Comparison of ENCODE assay signal across 24 cellular contexts in the genomic region with DNA sequence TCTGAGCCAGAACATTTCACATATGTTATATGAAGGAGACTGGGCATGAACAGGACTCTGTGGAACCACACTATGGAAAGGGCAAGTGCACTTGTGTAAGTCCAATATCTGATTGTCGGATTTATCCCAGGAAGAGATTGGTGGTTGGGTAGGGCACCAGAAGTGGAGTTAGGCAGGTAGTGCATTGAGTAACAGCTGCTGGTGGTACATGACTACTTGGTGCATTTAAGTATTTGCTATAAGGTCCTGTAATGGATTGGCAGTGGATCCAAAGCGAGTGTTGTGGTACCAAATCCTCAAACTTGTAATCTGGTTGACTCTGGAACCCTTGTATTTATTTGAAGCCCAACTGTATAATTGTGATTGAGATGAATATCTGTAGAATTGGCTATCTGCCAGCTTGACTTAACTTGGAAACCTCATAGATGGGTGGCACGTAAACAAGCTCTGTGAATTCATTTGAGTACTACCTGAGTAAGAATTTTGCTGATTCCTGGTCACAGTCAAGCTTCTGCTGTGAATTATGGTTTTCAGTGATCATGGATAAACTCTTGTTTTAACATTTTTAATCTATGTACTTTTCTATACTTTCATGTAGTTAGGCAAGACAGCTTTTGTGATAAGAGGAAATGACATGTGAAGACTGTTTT. TPM values are rescaled to one million over a fixed set of nuclear protein-coding genes. Genes with fewer than 3 reads are reported as not detected.
A peak's percentile ranks its signal among the peaks of the same experiment; 100 is the strongest.
DNase-seq lines count a peak whose midpoint lies in the region; ATAC-seq and TF ChIP-seq lines count a peak whose summit lies in the region.
"Had no signal": no experiment of that assay in that cellular context is flagged by ENCODE, and none has a peak within 500 bp of the region (broad histone marks: within the 10 kb centered on the region; RNA-seq: fewer than 3 reads in every experiment).

No MANE protein-coding gene starts in this region.

- no peak for TF ChIP-seq CTCF in tibial nerve (IDR thresholded peaks at IDR 0.05)
- TF ChIP-seq CTCF in WTC11 (IDR thresholded peaks at IDR 0.05), result no peak

- H3K9me2 ChIP-seq in GM23248 (ENCODE audit: insufficient read depth), result no peaks in the 10 kb centered on the region

- no peak for DNase-seq in activated CD8-positive, alpha-beta memory T cell treated with anti-CD3 and anti-CD28 coated beads, Interleukin-2, amount 10 ng/mL, durations not matched to agents 7 days and 5 days
- DNase-seq in activated CD8-positive, alpha-beta memory T cell treated with anti-CD3 and anti-CD28 coated beads for 24 hours, result no peak
- no peak for DNase-seq in GM23248
- DNase-seq in activated CD4-positive, alpha-beta memory T cell treated with anti-CD3 and anti-CD28 coated beads for 36 hours, result no peak
- DNase-seq in mesenchymal stem cell, result no peak
- no peak for DNase-seq in tibial nerve (ENCODE audit: low spot score in 2 of 2)
- no peak for DNase-seq in WTC11 (ENCODE audit: low spot score)
- DNase-seq: Caco-2, dorsolateral prefrontal cortex, foreskin melanocyte, hypothalamus, NCI-H2029 treated with DMSO at 0.1 percent for 48 hours, NCI-H526 treated with DMSO at 0.1 percent for 48 hours, SJCRH30, thyroid gland had no signal

- H2BK5ac ChIP-seq in mesenchymal stem cell (ENCODE audit: low read depth, low read length, poor library complexity, severe bottlenecking), result no peak overlapping the region

- H3K23ac ChIP-seq in mesenchymal stem cell (ENCODE audit: low read length in 2 of 2), result no peak overlapping the region

- H3K9ac ChIP-seq in GM23248 (no peak overlapping the region), mesenchymal stem cell (ENCODE audit: low read length) (peak overlapping the region; percentile 7)
- H3K9ac ChIP-seq: KMS-11 had no signal

- H3K18ac ChIP-seq in mesenchymal stem cell (ENCODE audit: low read depth in 1 of 2, low read length in 2 of 2), result no peak overlapping the region

- H3K4me1 ChIP-seq in GM23248 (ENCODE audit: insufficient read depth) (peaks cover 3% of the 10 kb centered on the region; the same call in 1 of the 2 replicates), mesenchymal stem cell (ENCODE audit: control insufficient read depth, insufficient read depth, low read depth, low read length) (no peaks in the 10 kb centered on the region), tibial nerve (peaks cover 0 to 12% (median 0%) of the 10 kb centered on the region in 4 donors)
- H3K4me1 ChIP-seq: right atrium auricular region, SJCRH30, thyroid gland had no signal

- no peak for ATAC-seq in activated CD8-positive, alpha-beta memory T cell treated with anti-CD3 and anti-CD28 coated beads, Interleukin-2, amount 10 ng/mL, durations not matched to agents 7 days and 5 days
- ATAC-seq in WTC11 (no peak), HG03159 (IDR thresholded peaks at IDR 0.05; ENCODE audit: unreplicated experiment) (no peak)

- no peak overlapping the region for H4K91ac ChIP-seq in mesenchymal stem cell (ENCODE audit: low read length)

- no peak overlapping the region for H4K8ac ChIP-seq in mesenchymal stem cell (ENCODE audit: low read length)

- peaks cover 26% of the 10 kb centered on the region for H3K4me1 Mint-ChIP-seq in activated CD8-positive, alpha-beta memory T cell treated with anti-CD3 and anti-CD28 coated beads, Interleukin-2, amount 10 ng/mL, durations not matched to agents 7 days and 5 days
- peaks cover 28% of the 10 kb centered on the region for H3K4me1 Mint-ChIP-seq in activated CD4-positive, alpha-beta memory T cell treated with anti-CD3 and anti-CD28 coated beads for 36 hours (ENCODE audit: low read depth)
- H3K4me1 Mint-ChIP-seq in WTC11, result no peaks in the 10 kb centered on the region

- H3K4me2 ChIP-seq in GM23248 (ENCODE audit: unreplicated experiment), result no peak overlapping the region
- no peak overlapping the region for H3K4me2 ChIP-seq in mesenchymal stem cell (ENCODE audit: low read length, poor library complexity, severe bottlenecking)
- H3K4me2 ChIP-seq: KMS-11 had no signal

- H3K27ac ChIP-seq in GM23248 (peak overlapping the region; percentile 35; the same call in 1 of the 2 replicates), mesenchymal stem cell (ENCODE audit: low read length, poor library complexity, severe bottlenecking) (no peak overlapping the region), tibial nerve (no peak overlapping the region)
- H3K27ac ChIP-seq: cardiac muscle cell, dorsolateral prefrontal cortex, KMS-11, right atrium auricular region, SJCRH30, thyroid gland had no signal

- H3F3A ChIP-seq in GM23248 (ENCODE audit: insufficient read depth), result peaks cover 57% of the 10 kb centered on the region

- H3K79me2 ChIP-seq in GM23248 (ENCODE audit: insufficient read depth), result peaks cover 100% of the 10 kb centered on the region

- H3K4ac ChIP-seq in mesenchymal stem cell (ENCODE audit: low read depth in 1 of 2, low read length in 2 of 2), result no peak overlapping the region

- H2BK12ac ChIP-seq in mesenchymal stem cell (ENCODE audit: low read length in 2 of 2), result no peak overlapping the region

- H3K36me3 ChIP-seq in GM23248 (ENCODE audit: low read depth) (peaks cover 79% of the 10 kb centered on the region), mesenchymal stem cell (ENCODE audit: control insufficient read depth in 1 of 2, insufficient read depth in 2 of 2, low read depth in 1 of 2, low read length in 2 of 2) (peaks cover 30 to 95% of the 10 kb centered on the region in 2 experiments), tibial nerve (peaks cover 9 to 98% (median 41%) of the 10 kb centered on the region in 3 donors)

- H3K4me3 ChIP-seq in GM23248 (no peak overlapping the region), mesenchymal stem cell (ENCODE audit: insufficient read depth in 1 of 2, low read depth in 1 of 2, low read length in 2 of 2) (no peak overlapping the region), tibial nerve (no peak overlapping the region)
- H3K4me3 ChIP-seq: cardiac muscle cell, dorsolateral prefrontal cortex, lung, right atrium auricular region, SJCRH30, thyroid gland had no signal

- no peaks in the 10 kb centered on the region for H3K9me3 Mint-ChIP-seq in activated CD8-positive, alpha-beta memory T cell treated with anti-CD3 and anti-CD28 coated beads, Interleukin-2, amount 10 ng/mL, durations not matched to agents 7 days and 5 days (ENCODE audit: low read depth)
- H3K9me3 Mint-ChIP-seq in activated CD4-positive, alpha-beta memory T cell treated with anti-CD3 and anti-CD28 coated beads for 36 hours, result no peaks in the 10 kb centered on the region
- no peaks in the 10 kb centered on the region for H3K9me3 Mint-ChIP-seq in WTC11

- TF ChIP-seq EP300 in tibial nerve (IDR thresholded peaks at IDR 0.05), result no peak

- no peaks in the 10 kb centered on the region for H3K27me3 Mint-ChIP-seq in activated CD8-positive, alpha-beta memory T cell treated with anti-CD3 and anti-CD28 coated beads, Interleukin-2, amount 10 ng/mL, durations not matched to agents 7 days and 5 days
- H3K27me3 Mint-ChIP-seq in activated CD4-positive, alpha-beta memory T cell treated with anti-CD3 and anti-CD28 coated beads for 36 hours, result no peaks in the 10 kb centered on the region
- H3K27me3 Mint-ChIP-seq in WTC11 (ENCODE audit: low read depth), result no peaks in the 10 kb centered on the region

- 0 out of 2 replicates have a peak, but pooled peaks cover 7% of the 10 kb centered on the region for H4K20me1 ChIP-seq in GM23248 (ENCODE audit: insufficient read depth)

- in situ Hi-C loops in GM23248 (cut with MboI), result no loop called here

- H3K27ac Mint-ChIP-seq in activated CD8-positive, alpha-beta memory T cell treated with anti-CD3 and anti-CD28 coated beads, Interleukin-2, amount 10 ng/mL, durations not matched to agents 7 days and 5 days, result peak overlapping the region; percentile 50
- peak overlapping the region; percentile 86 for H3K27ac Mint-ChIP-seq in activated CD4-positive, alpha-beta memory T cell treated with anti-CD3 and anti-CD28 coated beads for 36 hours
- H3K27ac Mint-ChIP-seq in WTC11, result no peak overlapping the region

- CTCF ChIA-PET in activated CD8-positive, alpha-beta memory T cell treated with anti-CD3 and anti-CD28 coated beads, Interleukin-2, amount 10 ng/mL, durations not matched to agents 7 days and 5 days (lab: Charles Lee), result interaction anchor here (0.7 kb wide), 1 partner anchor 43 kb away, joined by 3 read pairs; no protein-coding TSS in a partner anchor
- CTCF ChIA-PET in activated CD4-positive, alpha-beta memory T cell treated with anti-CD3 and anti-CD28 coated beads for 36 hours (lab: Charles Lee), result interaction anchor here (1.2 kb wide), 3 partner anchors 30 to 93 kb away, joined by 3 to 4 read pairs (median 3); a partner anchor contains a TSS
- CTCF ChIA-PET in WTC11 (lab: Charles Lee), result no interaction called here

- H3K27me3 ChIP-seq in GM23248 (replicated peaks; ENCODE audit: insufficient read depth) (no peaks in the 10 kb centered on the region), mesenchymal stem cell (ENCODE audit: control insufficient read depth in 1 of 2, insufficient read depth in 1 of 2, low read length in 2 of 2) (no peaks in the 10 kb centered on the region), tibial nerve (no peaks in the 10 kb centered on the region)
- H3K27me3 ChIP-seq: cardiac muscle cell, dorsolateral prefrontal cortex, right atrium auricular region, SJCRH30, thyroid gland had no signal

- H3K79me1 ChIP-seq in mesenchymal stem cell (replicated peaks; ENCODE audit: low read length, poor library complexity, severe bottlenecking), result peaks cover 18% of the 10 kb centered on the region

- peaks cover 73% of the 10 kb centered on the region for H3K36me3 Mint-ChIP-seq in activated CD8-positive, alpha-beta memory T cell treated with anti-CD3 and anti-CD28 coated beads, Interleukin-2, amount 10 ng/mL, durations not matched to agents 7 days and 5 days
- H3K36me3 Mint-ChIP-seq in activated CD4-positive, alpha-beta memory T cell treated with anti-CD3 and anti-CD28 coated beads for 36 hours, result peaks cover 71% of the 10 kb centered on the region
- H3K36me3 Mint-ChIP-seq in WTC11, result peaks cover 90% of the 10 kb centered on the region

- H3K14ac ChIP-seq in mesenchymal stem cell (ENCODE audit: low read length in 2 of 2), result no peak overlapping the region

- H2AK5ac ChIP-seq in mesenchymal stem cell (ENCODE audit: low read length, severe bottlenecking), result no peak overlapping the region

- H2AFZ ChIP-seq in GM23248 (no peak overlapping the region), mesenchymal stem cell (ENCODE audit: low read depth, low read length) (no peak overlapping the region)

- TF ChIP-seq POLR2A in tibial nerve (IDR thresholded peaks at IDR 0.05), result no peak

- H3K4me3 Mint-ChIP-seq in activated CD8-positive, alpha-beta memory T cell treated with anti-CD3 and anti-CD28 coated beads, Interleukin-2, amount 10 ng/mL, durations not matched to agents 7 days and 5 days, result no peak overlapping the region
- no peak overlapping the region for H3K4me3 Mint-ChIP-seq in activated CD4-positive, alpha-beta memory T cell treated with anti-CD3 and anti-CD28 coated beads for 36 hours
- no peak overlapping the region for H3K4me3 Mint-ChIP-seq in WTC11

- H2BK120ac ChIP-seq in mesenchymal stem cell (ENCODE audit: low read depth, low read length), result no peak overlapping the region

- 95 to 100% methylated on average over 3 of the region's 3 CpGs for WGBS in GM23248 (ENCODE audit: low coverage in 1 of 2, low lambda C conversion rate in 2 of 2, missing lambda C conversion rate in 2 of 2), 2 experiments
- 95% methylated on average over 3 of the region's 3 CpGs for WGBS in mesenchymal stem cell
- WGBS in tibial nerve, 2 donors, result 84 to 92% methylated on average over 3 of the region's 3 CpGs

- no peaks in the 10 kb centered on the region for H3K9me3 ChIP-seq in GM23248 (ENCODE audit: low read depth)
- no peaks in the 10 kb centered on the region for H3K9me3 ChIP-seq in mesenchymal stem cell (ENCODE audit: control insufficient read depth, low read length)
- no peaks in the 10 kb centered on the region for H3K9me3 ChIP-seq in tibial nerve
- H3K9me3 ChIP-seq: Caco-2, right atrium auricular region, SJCRH30, thyroid gland had no signal

- intact Hi-C loops in activated CD4-positive, alpha-beta memory T cell treated with anti-CD3 and anti-CD28 coated beads for 36 hours (cut with micrococcal nuclease), result no loop called here

- POLR2A ChIA-PET in activated CD4-positive, alpha-beta memory T cell treated with anti-CD3 and anti-CD28 coated beads for 36 hours (lab: Charles Lee), result no interaction called here
- POLR2A ChIA-PET in WTC11 (lab: Charles Lee), result no interaction called here

- H2BK15ac ChIP-seq in mesenchymal stem cell (ENCODE audit: low read depth, poor library complexity, severe bottlenecking), result no peak overlapping the region

RNA-seq across cellular contexts. Expression of a gene that starts 21.1 kb away (rescaled TPM):
- 100 to 1,000 TPM; 162 to 201 TPM for total RNA-seq in activated CD8-positive, alpha-beta memory T cell treated with anti-CD3 and anti-CD28 coated beads, Interleukin-2, amount 10 ng/mL, durations not matched to agents 7 days and 5 days
- 73.0 and 90.5 TPM in 2 replicates for total RNA-seq in GM23248 (2014; rRNA removed; shearing (Covaris generic))
- 132 and 133 TPM in 2 replicates for polyA plus RNA-seq in GM23248 (2016; fragmentation: Nextera tagmentation; extraction: Ambion mirVana)
- total RNA-seq in activated CD4-positive, alpha-beta memory T cell treated with anti-CD3 and anti-CD28 coated beads for 36 hours, result 100 to 1,000 TPM; 180 to 183 TPM
- 174 TPM for polyA plus RNA-seq in mesenchymal stem cell (2013, experiment 1 of 2)
- polyA plus RNA-seq in mesenchymal stem cell (2013, experiment 2 of 2), result 166 TPM
- total RNA-seq in tibial nerve (10 to 100 TPM; 43.5 to 68.2 (median 55.7) TPM), WTC11 (2021) (201 to 205 TPM (median 203 TPM) in 3 replicates)

RNA-seq across cellular contexts. Expression of a gene that starts 30.6 kb away (rescaled TPM):
- total RNA-seq in activated CD8-positive, alpha-beta memory T cell treated with anti-CD3 and anti-CD28 coated beads, Interleukin-2, amount 10 ng/mL, durations not matched to agents 7 days and 5 days, result 100 to 1,000 TPM; 104 to 123 TPM
- 142 and 169 TPM in 2 replicates for total RNA-seq in GM23248 (2014; rRNA removed; shearing (Covaris generic))
- polyA plus RNA-seq in GM23248 (2016; fragmentation: Nextera tagmentation; extraction: Ambion mirVana), result 172 and 178 TPM in 2 replicates
- total RNA-seq in activated CD4-positive, alpha-beta memory T cell treated with anti-CD3 and anti-CD28 coated beads for 36 hours, result 100 to 1,000 TPM; 168 to 169 TPM
- 83.7 TPM for polyA plus RNA-seq in mesenchymal stem cell (2013, experiment 1 of 2)
- 81.9 TPM for polyA plus RNA-seq in mesenchymal stem cell (2013, experiment 2 of 2)
- 100 to 1,000 TPM in 3 of 4 donors, 10 to 100 TPM in 1; 93.9 to 120 (median 111) TPM for total RNA-seq in tibial nerve
- total RNA-seq in WTC11 (2021), result 63.4 to 69.2 TPM (median 65.8 TPM) in 3 replicates

RNA-seq across cellular contexts. Expression of a gene that starts 35.7 kb away (rescaled TPM):
- total RNA-seq in activated CD8-positive, alpha-beta memory T cell treated with anti-CD3 and anti-CD28 coated beads, Interleukin-2, amount 10 ng/mL, durations not matched to agents 7 days and 5 days, result not detected
- not detected in 2 replicates for total RNA-seq in GM23248 (2014; rRNA removed; shearing (Covaris generic))
- not detected in 2 replicates for polyA plus RNA-seq in GM23248 (2016; fragmentation: Nextera tagmentation; extraction: Ambion mirVana)
- not detected for total RNA-seq in activated CD4-positive, alpha-beta memory T cell treated with anti-CD3 and anti-CD28 coated beads for 36 hours
- not detected for polyA plus RNA-seq in mesenchymal stem cell (2013, experiment 1 of 2)
- not detected for polyA plus RNA-seq in mesenchymal stem cell (2013, experiment 2 of 2)
- total RNA-seq in tibial nerve, result not detected
- not detected in 3 replicates for total RNA-seq in WTC11 (2021)
- total RNA-seq: Caco-2, cardiac muscle cell, epithelial cell of proximal tubule, myocyte, osteoblast, right atrium auricular region, SJCRH30, thyroid gland had no signal
- polyA plus RNA-seq: cardiac muscle cell, keratinocyte had no signal

RNA-seq across cellular contexts. Expression of a gene that starts 49.9 kb away (rescaled TPM):
- total RNA-seq in activated CD8-positive, alpha-beta memory T cell treated with anti-CD3 and anti-CD28 coated beads, Interleukin-2, amount 10 ng/mL, durations not matched to agents 7 days and 5 days, result 100 to 1,000 TPM; 678 to 780 TPM
- 578 and 599 TPM in 2 replicates for total RNA-seq in GM23248 (2014; rRNA removed; shearing (Covaris generic))
- polyA plus RNA-seq in GM23248 (2016; fragmentation: Nextera tagmentation; extraction: Ambion mirVana), result 557 and 570 TPM in 2 replicates
- total RNA-seq in activated CD4-positive, alpha-beta memory T cell treated with anti-CD3 and anti-CD28 coated beads for 36 hours, result 100 to 1,000 TPM; 726 to 736 TPM
- 332 TPM for polyA plus RNA-seq in mesenchymal stem cell (2013, experiment 1 of 2)
- 336 TPM for polyA plus RNA-seq in mesenchymal stem cell (2013, experiment 2 of 2)
- total RNA-seq in tibial nerve, result 100 to 1,000 TPM; 170 to 251 (median 222) TPM
- total RNA-seq in WTC11 (2021), result 496 to 614 TPM (median 504 TPM) in 3 replicates
